Comparison of ENCODE assay signal across 8 cellular contexts in genomic region chr1:54227091-54227602, GRCh38. TPM values are rescaled to one million over a fixed set of nuclear protein-coding genes. Genes with fewer than 3 reads are reported as not detected.
DNase-seq lines count a peak whose midpoint lies in the region; ATAC-seq and TF ChIP-seq lines count a peak whose summit lies in the region.

No MANE protein-coding gene starts in this region.

- H3K4me1 ChIP-seq in spleen, result peaks cover 0 to 20% (median 7%) of the 10 kb centered on the region in 6 donors
- H3K4me1 ChIP-seq in esophagus squamous epithelium, result peaks cover 5 to 31% (median 8%) of the 10 kb centered on the region in 3 donors

- H3K4me3 ChIP-seq in fibroblast of pulmonary artery (replicated peaks; ENCODE audit: low read depth, low read length), result no peak overlapping the region
- H3K4me3 ChIP-seq in spleen, result no peak overlapping the region
- no peak overlapping the region for H3K4me3 ChIP-seq in esophagus squamous epithelium

- no peak overlapping the region for H3K27ac ChIP-seq in spleen
- peak overlapping the region in 1 of 4 donors; percentile 22 for H3K27ac ChIP-seq in esophagus squamous epithelium

- ATAC-seq in GM19397 (IDR thresholded peaks at IDR 0.05; ENCODE audit: unreplicated experiment), result no peak

- no peak for TF ChIP-seq CTCF in fibroblast of pulmonary artery (IDR thresholded peaks at IDR 0.05; ENCODE audit: low read length, missing control alignments)
- no peak for TF ChIP-seq CTCF in spleen (IDR thresholded peaks at IDR 0.05 in 8 of 11, conservative IDR thresholded peaks at IDR 0.05 in 3 of 11)
- no peak for TF ChIP-seq CTCF in esophagus squamous epithelium (IDR thresholded peaks at IDR 0.05)

- WGBS in spleen, 5 donors, result 54 to 81% (median 64%) methylated on average over 8 of the region's 8 CpGs
- 30 to 41% methylated on average over 3 to 4 of the region's 8 CpGs for WGBS in esophagus squamous epithelium, 2 donors

- intact Hi-C loops in spleen (cut with DNase I; ENCODE audit: low total_unique reads), result no loop called here
- intact Hi-C loops in esophagus squamous epithelium (cut with DNase I), result no loop called here

- DNase-seq in NCI-H2227 (lab: John Stamatoyannopoulos, UW; ENCODE audit: unreplicated experiment), result peak; percentile 12
- no peak for DNase-seq in NCI-H2227 treated with DMSO at 0.1 percent for 48 hours (lab: John Stamatoyannopoulos, UW)
- DNase-seq in RKO (ENCODE audit: low spot score), result peak; percentile 19
- peak; percentile 38 for DNase-seq in fibroblast of pulmonary artery (ENCODE audit: low read depth)
- peak; percentile 64 for DNase-seq in spleen
- DNase-seq in NCI-H774 (lab: John Stamatoyannopoulos, UW), result no peak
- DNase-seq in esophagus squamous epithelium (lab: John Stamatoyannopoulos, UW), result no peak

- H3K27me3 ChIP-seq in spleen (replicated peaks in 1 of 7) (no peaks in the 10 kb centered on the region), esophagus squamous epithelium (no peaks in the 10 kb centered on the region)

- no peaks in the 10 kb centered on the region for H3K9me3 ChIP-seq in spleen
- H3K9me3 ChIP-seq in esophagus squamous epithelium, result no peaks in the 10 kb centered on the region

- H3K36me3 ChIP-seq in spleen (peaks cover 0 to 65% (median 7%) of the 10 kb centered on the region in 6 donors), esophagus squamous epithelium (peaks cover 0 to 61% (median 3%) of the 10 kb centered on the region in 3 donors)

- TF ChIP-seq POLR2A in spleen (IDR thresholded peaks at IDR 0.05) (no peak), esophagus squamous epithelium (IDR thresholded peaks at IDR 0.05) (no peak)

RNA-seq across cellular contexts. Expression of gene MRPL37, which starts 27.2 kb away (rescaled TPM):
- total RNA-seq in spleen (10 to 100 TPM; 38.3 to 55.9 (median 50.1) TPM), esophagus squamous epithelium (100 to 1,000 TPM in 1 of 4 donors, 10 to 100 TPM in 3; 63.1 to 101 (median 79.3) TPM)
- 10 to 100 TPM; 20.4 to 42.5 (median 38.4) TPM for polyA plus RNA-seq in spleen

RNA-seq across cellular contexts. Expression of gene CYB5RL, which starts 27.3 kb away (rescaled TPM):
- total RNA-seq in spleen, result 10 to 100 TPM in 4 of 7 donors, 1 to 10 TPM in 3; 6.6 to 15.1 (median 11.0) TPM
- 1 to 10 TPM; 1.3 to 3.5 (median 1.5) TPM for polyA plus RNA-seq in spleen
- total RNA-seq in esophagus squamous epithelium, result 1 to 10 TPM; 2.2 to 4.7 (median 3.0) TPM

Comparison
In these comparisons a context has a peak if more than half of its experiments do, and no peak if none do; other contexts are left out.
1. DNase-seq: peak in NCI-H2227 (single experiment), RKO (single experiment), fibroblast of pulmonary artery (single experiment) and spleen (single experiment); none in NCI-H2227 treated with DMSO at 0.1 percent for 48 hours (single experiment), NCI-H774 (single experiment) and esophagus squamous epithelium (single experiment).